23 cellular contexts compared by ENCODE assay signal in genomic region chr1:97088386-97088785, GRCh38.
"Had no signal": no experiment of that assay in that cellular context is flagged by ENCODE, and none has a peak within 500 bp of the region (broad histone marks: within the 10 kb centered on the region; RNA-seq: fewer than 3 reads in every experiment).

No MANE protein-coding gene starts in this region.

- H3K4me1 ChIP-seq: colonic mucosa, gastrocnemius medialis, left lung, lower lobe of right lung, spleen, testis, tibial nerve, upper lobe of right lung had no signal

- ATAC-seq: esophagus mucosa; gastrocnemius medialis; left lung; lower lobe of right lung; sciatic nerve; stimulated activated naive B cell treated with anti-CD40 and anti-IgM and Interleukin-4, amounts not matched to agents 10 μg/mL and 1 μg/mL and 100 μg/mL, for 72 hours; stimulated activated naive CD8-positive, alpha-beta T cell treated with anti-CD3 and anti-CD28 coated beads, Interleukin-15, amount 100 ng/mL, for 72 hours; upper lobe of right lung had no signal

- H3K9me3 Mint-ChIP-seq: naive B cell; nephron; stimulated activated naive B cell treated with anti-CD40 and anti-IgM and Interleukin-4, amounts not matched to agents 10 μg/mL and 1 μg/mL and 100 μg/mL, for 72 hours; stimulated activated naive CD8-positive, alpha-beta T cell treated with anti-CD3 and anti-CD28 coated beads, Interleukin-15, amount 100 ng/mL, for 72 hours had no signal

- H3K36me3 Mint-ChIP-seq: naive B cell had no signal

- H3K27me3 Mint-ChIP-seq: naive B cell; stimulated activated naive B cell treated with anti-CD40 and anti-IgM and Interleukin-4, amounts not matched to agents 10 μg/mL and 1 μg/mL and 100 μg/mL, for 72 hours; stimulated activated naive CD8-positive, alpha-beta T cell treated with anti-CD3 and anti-CD28 coated beads, Interleukin-15, amount 100 ng/mL, for 72 hours had no signal

- H3K4me3 ChIP-seq: colonic mucosa, gastrocnemius medialis, left lung, lower lobe of right lung, spleen, testis, tibial nerve, upper lobe of right lung had no signal

- DNase-seq: colonic mucosa; effector CD4-positive, alpha-beta T cell; gastrocnemius medialis; islet precursor cell; left lung; lower lobe of right lung; mesenchymal stem cell; midbrain; naive B cell; posterior cingulate gyrus; spleen; stimulated activated CD4-positive, alpha-beta T cell treated with anti-CD3 and anti-CD28 coated beads, Interleukin-15, amount 100 ng/mL, for 24 hours; stimulated activated CD4-positive, alpha-beta T cell treated with anti-CD3 and anti-CD28 coated beads, Interleukin-1b, Interleukin-23, amount 100 ng/mL, for 48 hours; stimulated activated CD4-positive, alpha-beta T cell treated with anti-CD3 and anti-CD28 coated beads, Interleukin-4, amount 100 ng/mL, for 4 hours; stimulated activated naive B cell treated with anti-CD40 and anti-IgM and Interleukin-4, amounts not matched to agents 10 μg/mL and 1 μg/mL and 100 μg/mL, for 72 hours; stimulated activated naive CD8-positive, alpha-beta T cell treated with anti-CD3 and anti-CD28 coated beads, Interleukin-15, amount 100 ng/mL, for 72 hours; testis; upper lobe of right lung had no signal

- H3K9me3 ChIP-seq: colonic mucosa, gastrocnemius medialis, left lung, lower lobe of right lung, neutrophil, spleen, testis, tibial nerve, upper lobe of right lung had no signal

- H3K27ac Mint-ChIP-seq: naive B cell; stimulated activated naive B cell treated with anti-CD40 and anti-IgM and Interleukin-4, amounts not matched to agents 10 μg/mL and 1 μg/mL and 100 μg/mL, for 72 hours; stimulated activated naive CD8-positive, alpha-beta T cell treated with anti-CD3 and anti-CD28 coated beads, Interleukin-15, amount 100 ng/mL, for 72 hours had no signal

- H3K36me3 ChIP-seq: colonic mucosa, gastrocnemius medialis, lower lobe of right lung, neutrophil, spleen, tibial nerve, upper lobe of right lung had no signal

- H3K4me1 Mint-ChIP-seq: naive B cell; stimulated activated naive CD8-positive, alpha-beta T cell treated with anti-CD3 and anti-CD28 coated beads, Interleukin-15, amount 100 ng/mL, for 72 hours had no signal

- H3K27ac ChIP-seq: colonic mucosa, gastrocnemius medialis, left lung, lower lobe of right lung, neutrophil, spleen, testis, tibial nerve, upper lobe of right lung had no signal

- H3K4me3 Mint-ChIP-seq: naive B cell; nephron; stimulated activated naive B cell treated with anti-CD40 and anti-IgM and Interleukin-4, amounts not matched to agents 10 μg/mL and 1 μg/mL and 100 μg/mL, for 72 hours; stimulated activated naive CD8-positive, alpha-beta T cell treated with anti-CD3 and anti-CD28 coated beads, Interleukin-15, amount 100 ng/mL, for 72 hours had no signal

- H3K27me3 ChIP-seq: colonic mucosa, gastrocnemius medialis, left lung, neutrophil, spleen, testis, tibial nerve, upper lobe of right lung had no signal
